In genomic region chr11:73384531-73384870, GRCh38 we compare ENCODE assay signal across 1 cellular context.
TF ChIP-seq lines count a peak whose summit lies in the region.

No MANE protein-coding gene starts in this region.

TF ChIP-seq in H1, 55 proteins besides CTCF, POLR2A, EP300 and RAD21 (continued from another document):
- no peak for TF ChIP-seq MAFK (IDR thresholded peaks at IDR 0.05; ENCODE audit: low read depth, low read length)
- no peak for TF ChIP-seq CHD7 (IDR thresholded peaks at IDR 0.05; ENCODE audit: insufficient replicate concordance, low read length)
- no peak for TF ChIP-seq SP1 (IDR thresholded peaks at IDR 0.05; ENCODE audit: low read depth, low read length)
- no peak for TF ChIP-seq POLR2AphosphoS5 (IDR thresholded peaks at IDR 0.05; ENCODE audit: low read depth, low read length)
- TF ChIP-seq SRF (IDR thresholded peaks at IDR 0.05; ENCODE audit: low read depth, low read length), result no peak
- TF ChIP-seq ZNF274 (IDR thresholded peaks at IDR 0.05; ENCODE audit: borderline replicate concordance, extremely low read depth, low read length), result no peak
- TF ChIP-seq CEBPB (IDR thresholded peaks at IDR 0.05; ENCODE audit: low read depth, low read length), result no peak
